8 cellular contexts compared by ENCODE assay signal in genomic region chr12:98002887-98003493, GRCh38.
A peak's percentile ranks its signal among the peaks of the same experiment; 100 is the strongest.
DNase-seq lines count a peak whose midpoint lies in the region; ATAC-seq and TF ChIP-seq lines count a peak whose summit lies in the region.

No MANE protein-coding gene starts in this region.

- H3K27ac ChIP-seq in cardiac muscle cell (no peak overlapping the region), stomach (no peak overlapping the region)

- TF ChIP-seq EP300 in stomach (IDR thresholded peaks at IDR 0.05), result no peak

- DNase-seq in cardiac muscle cell (ENCODE audit: low read depth in 1 of 2, low spot score in 1 of 2) (peak; percentile 28 to 41), cardiac septum (ENCODE audit: low spot score) (no peak), NCI-H187 (lab: John Stamatoyannopoulos, UW) (peak; percentile 70 to 84), iPS DF 4.7 (ENCODE audit: extremely low read depth, low spot score) (peak; percentile 66), stomach (peak; percentile 33), NK-92 (lab: John Stamatoyannopoulos, UW; ENCODE audit: unreplicated experiment) (no peak)
- DNase-seq in activated CD4-positive, alpha-beta T cell treated with anti-CD3 and anti-CD28 coated beads, Interleukin-2, amount 50 U/mL, for 48 hours, result peak; percentile 10 to 34

- TF ChIP-seq CTCF in cardiac muscle cell (IDR thresholded peaks at IDR 0.05; ENCODE audit: low read depth, low read length) (peak; percentile 26), stomach (IDR thresholded peaks at IDR 0.05) (peak in 3 of 7 experiments; percentile 11 to 38 (median 29))

- H3K4me3 ChIP-seq in cardiac muscle cell, result no peak overlapping the region
- H3K4me3 ChIP-seq in stomach, result no peak overlapping the region

- H3K36me3 ChIP-seq in cardiac muscle cell, result no peaks in the 10 kb centered on the region
- H3K36me3 ChIP-seq in stomach, result no peaks in the 10 kb centered on the region

- H3K4me1 ChIP-seq in cardiac muscle cell (ENCODE audit: low read depth), result no peaks in the 10 kb centered on the region
- H3K4me1 ChIP-seq in stomach, result no peaks in the 10 kb centered on the region

- ATAC-seq in HG02763 (IDR thresholded peaks at IDR 0.05; ENCODE audit: unreplicated experiment), result peak; percentile 66

- H3K27me3 ChIP-seq in cardiac muscle cell (no peaks in the 10 kb centered on the region), stomach (no peaks in the 10 kb centered on the region)

- WGBS in stomach, 5 donors, result 14 to 26% (median 22%) methylated on average over 9 of the region's 9 CpGs

- no peak for TF ChIP-seq POLR2A in stomach (IDR thresholded peaks at IDR 0.05)

- intact Hi-C loops in cardiac septum (cut with DNase I) (no loop called here), stomach (cut with DNase I; ENCODE audit: low total_unique reads) (no loop called here)

- no peaks in the 10 kb centered on the region for H3K9me3 ChIP-seq in cardiac muscle cell (ENCODE audit: low read depth)
- no peaks in the 10 kb centered on the region for H3K9me3 ChIP-seq in stomach

Comparison
In these comparisons a context has a peak if more than half of its experiments do, and no peak if none do; other contexts are left out.
1. DNase-seq: peak in cardiac muscle cell (2 of 2), NCI-H187 (2 of 2), activated CD4-positive, alpha-beta T cell treated with anti-CD3 and anti-CD28 coated beads, Interleukin-2, amount 50 U/mL, for 48 hours (2 of 2), iPS DF 4.7 (single experiment) and stomach (single experiment); none in cardiac septum (single experiment) and NK-92 (single experiment).